8 cellular contexts compared by ENCODE assay signal in genomic region chr17:7405413-7405881, GRCh38. TPM values are rescaled to one million over a fixed set of nuclear protein-coding genes. Genes with fewer than 3 reads are reported as not detected.
DNase-seq lines count a peak whose midpoint lies in the region; FAIRE-seq and TF ChIP-seq lines count a peak whose summit lies in the region.

No MANE protein-coding gene starts in this region.

- H4K5ac ChIP-seq in mesendoderm (ENCODE audit: low read length) = no peak overlapping the region

- no peaks in the 10 kb centered on the region for H3K9me3 ChIP-seq in uterus

- H3K9me3 Mint-ChIP-seq in activated naive CD4-positive, alpha-beta T cell treated with anti-CD3 and anti-CD28 coated beads, Interleukin-2, amount 50 U/mL, for 24 hours = no peaks in the 10 kb centered on the region

- H3K27ac ChIP-seq in mesendoderm (ENCODE audit: low read depth, low read length) = no peak overlapping the region
- H3K27ac ChIP-seq in uterus = peak overlapping the region; percentile 93 to 94

- H3K36me3 Mint-ChIP-seq in activated naive CD4-positive, alpha-beta T cell treated with anti-CD3 and anti-CD28 coated beads, Interleukin-2, amount 50 U/mL, for 24 hours = no peaks in the 10 kb centered on the region

- no peak overlapping the region for H2BK15ac ChIP-seq in mesendoderm (replicated peaks; ENCODE audit: low read depth)

- no peak overlapping the region for H2BK120ac ChIP-seq in mesendoderm (ENCODE audit: low read depth, low read length)

- H3K4me1 ChIP-seq in mesendoderm (ENCODE audit: control insufficient read depth, low read depth, low read length) (peaks cover 9% of the 10 kb centered on the region), uterus (peaks cover 0 to 5% of the 10 kb centered on the region in 2 donors)

- H3K4me3 ChIP-seq in bronchial epithelial cell (ENCODE audit: low read depth, low read length) (peak overlapping the region; percentile 74), mesendoderm (ENCODE audit: low read length) (peak overlapping the region; percentile 90), uterus (peak overlapping the region; percentile 54 to 73)

- H3K27me3 ChIP-seq in bronchial epithelial cell (ENCODE audit: control insufficient read depth, insufficient read depth, low read length) (no peaks in the 10 kb centered on the region), mesendoderm (ENCODE audit: insufficient read depth, low read length, poor library complexity) (no peaks in the 10 kb centered on the region), uterus (no peaks in the 10 kb centered on the region)

- peak overlapping the region; percentile 77 for H3K4me3 Mint-ChIP-seq in activated naive CD4-positive, alpha-beta T cell treated with anti-CD3 and anti-CD28 coated beads, Interleukin-2, amount 50 U/mL, for 24 hours

- H3K23ac ChIP-seq in mesendoderm (ENCODE audit: low read length) = no peak overlapping the region

- no peak overlapping the region for H3K27ac Mint-ChIP-seq in activated naive CD4-positive, alpha-beta T cell treated with anti-CD3 and anti-CD28 coated beads, Interleukin-2, amount 50 U/mL, for 24 hours

- no peaks in the 10 kb centered on the region for H3K79me1 ChIP-seq in mesendoderm (ENCODE audit: low read length)

- no peak for FAIRE-seq in bronchial epithelial cell (lab: Jason Lieb, UNC)

- intact Hi-C loops in uterus (cut with DNase I; ENCODE audit: low total_unique reads) = no loop called here

- H3K4me2 ChIP-seq in mesendoderm (ENCODE audit: low read length) = peak overlapping the region; percentile 97

- TF ChIP-seq POLR2A in uterus (IDR thresholded peaks at IDR 0.05) = no peak

- peak overlapping the region; percentile 93 for H3K9ac ChIP-seq in mesendoderm (ENCODE audit: low read length)

- TF ChIP-seq CTCF in bronchial epithelial cell (IDR thresholded peaks at IDR 0.05; ENCODE audit: insufficient read depth, low read length, severe bottlenecking) (no peak), uterus (IDR thresholded peaks at IDR 0.05) (no peak)

- H2AK5ac ChIP-seq in mesendoderm (ENCODE audit: low read length) = peak overlapping the region; percentile 50

- WGBS in mesendoderm (ENCODE audit: extremely low coverage, insufficient coverage, low lambda C conversion rate) = no CpG with 5 or more reads among the region's 31 CpGs

- H3K4me1 Mint-ChIP-seq in activated naive CD4-positive, alpha-beta T cell treated with anti-CD3 and anti-CD28 coated beads, Interleukin-2, amount 50 U/mL, for 24 hours = peaks cover 21% of the 10 kb centered on the region

- no peak for DNase-seq in activated naive CD4-positive, alpha-beta T cell treated with Interleukin-2 at 50 U/mL for 16 hours
- DNase-seq in bronchial epithelial cell (ENCODE audit: low read depth) = no peak
- peak; percentile 62 for DNase-seq in mesendoderm
- peak in 1 of 2 donors; percentile 51 for DNase-seq in uterus
- no peak for DNase-seq in NCI-H1092 (lab: John Stamatoyannopoulos, UW)
- DNase-seq in NCI-H2196 treated with DMSO at 0.1 percent for 48 hours (lab: John Stamatoyannopoulos, UW; ENCODE audit: unreplicated experiment) = no peak
- no peak for DNase-seq in NCI-H446 treated with DMSO at 0.1 percent for 48 hours (lab: John Stamatoyannopoulos, UW)

- H3K27me3 Mint-ChIP-seq in activated naive CD4-positive, alpha-beta T cell treated with anti-CD3 and anti-CD28 coated beads, Interleukin-2, amount 50 U/mL, for 24 hours = no peaks in the 10 kb centered on the region

- H3K36me3 ChIP-seq in bronchial epithelial cell (ENCODE audit: control insufficient read depth, insufficient read depth, low read length) = no peaks in the 10 kb centered on the region
- H3K36me3 ChIP-seq in mesendoderm (ENCODE audit: control insufficient read depth, insufficient read depth, low read length) = no peaks in the 10 kb centered on the region
- no peaks in the 10 kb centered on the region for H3K36me3 ChIP-seq in uterus

- no peaks in the 10 kb centered on the region for H3K79me2 ChIP-seq in mesendoderm (ENCODE audit: control insufficient read depth, insufficient read depth, low read length)

- peak overlapping the region; percentile 92 for H3K56ac ChIP-seq in mesendoderm (ENCODE audit: low read length)

- H3K18ac ChIP-seq in mesendoderm (ENCODE audit: low read length) = peak overlapping the region; percentile 89

- no peak overlapping the region for H4K8ac ChIP-seq in mesendoderm (ENCODE audit: low read depth, low read length)

- H2BK5ac ChIP-seq in mesendoderm (ENCODE audit: low read length) = no peak overlapping the region

- H3K4ac ChIP-seq in mesendoderm (ENCODE audit: low read depth, low read length) = peak overlapping the region; percentile 93

RNA-seq across cellular contexts. Expression of gene TMEM256, which starts 1.6 kb away (rescaled TPM):
- total RNA-seq in bronchial epithelial cell (40.3 and 67.7 TPM in 2 replicates), uterus (100 to 1,000 TPM in 3 of 4 donors, 10 to 100 TPM in 1; 26.0 to 131 (median 115) TPM)
- polyA plus RNA-seq in mesendoderm (2013, experiment 1 of 2) = 101 TPM
- polyA plus RNA-seq in mesendoderm (2013, experiment 2 of 2) = 100 TPM

RNA-seq across cellular contexts. Expression of gene NLGN2, which starts 2.2 kb away (rescaled TPM):
- total RNA-seq in bronchial epithelial cell (0.79 and 1.2 TPM in 2 replicates), uterus (10 to 100 TPM; 14.2 to 81.9 (median 19.7) TPM)
- 9.3 TPM for polyA plus RNA-seq in mesendoderm (2013, experiment 1 of 2)
- polyA plus RNA-seq in mesendoderm (2013, experiment 2 of 2) = 9.1 TPM

RNA-seq across cellular contexts. Expression of gene PLSCR3, which starts 11.1 kb away (rescaled TPM):
- total RNA-seq in bronchial epithelial cell (9.0 and 13.2 TPM in 2 replicates), uterus (10 to 100 TPM in 3 of 4 donors, under 1 TPM in 1; 0.77 to 42.6 (median 17.6) TPM)
- polyA plus RNA-seq in mesendoderm (2013, experiment 1 of 2) = 36.2 TPM
- polyA plus RNA-seq in mesendoderm (2013, experiment 2 of 2) = 36.5 TPM

RNA-seq across cellular contexts. Expression of gene SPEM1, which starts 14.7 kb away (rescaled TPM):
- 0.13 TPM in 1 of 2 replicates, not detected in the other for total RNA-seq in bronchial epithelial cell
- 0.07 TPM for polyA plus RNA-seq in mesendoderm (2013, experiment 1 of 2)
- 0.06 TPM for polyA plus RNA-seq in mesendoderm (2013, experiment 2 of 2)
- total RNA-seq in uterus = not detected

RNA-seq across cellular contexts. Expression of gene SPEM2, which starts 20.0 kb away (rescaled TPM):
- total RNA-seq in bronchial epithelial cell = not detected in 2 replicates
- polyA plus RNA-seq in mesendoderm (2013, experiment 1 of 2) = 0.03 TPM
- not detected for polyA plus RNA-seq in mesendoderm (2013, experiment 2 of 2)
- not detected for total RNA-seq in uterus
